1 cellular context compared by ENCODE assay signal in the genomic region with DNA sequence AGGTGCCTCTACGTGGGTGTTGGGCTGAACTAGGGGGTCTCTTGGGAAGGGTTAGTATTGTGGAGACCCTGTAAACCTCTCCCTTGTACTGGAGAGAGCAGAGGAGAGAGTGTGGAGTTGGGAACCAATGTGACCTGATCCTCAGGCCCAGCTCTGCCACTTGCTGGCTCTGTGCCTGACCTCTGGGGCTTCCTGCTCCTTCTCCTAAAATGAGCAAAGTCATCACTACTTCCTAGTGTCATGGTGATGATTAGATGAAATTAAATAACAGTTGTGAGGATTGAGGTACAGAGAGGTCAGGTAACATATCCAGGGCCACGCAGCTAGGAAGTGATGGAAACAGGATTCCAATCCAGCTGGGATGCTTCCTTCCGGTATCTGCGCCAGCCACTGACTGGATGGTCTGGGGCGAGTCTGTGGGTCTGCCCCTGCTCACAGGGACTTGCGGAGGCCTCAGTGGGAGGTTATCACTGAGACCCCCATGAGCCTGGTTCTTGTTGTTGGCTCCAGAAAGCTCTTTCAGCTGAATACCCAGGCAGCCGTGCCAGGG.
TF ChIP-seq lines count a peak whose summit lies in the region.

No MANE protein-coding gene starts in this region.

TF ChIP-seq in K562, 482 proteins besides CTCF, POLR2A, EP300 and RAD21 (continued from another document and continues in another):
- TF ChIP-seq SMAD1 (IDR thresholded peaks at IDR 0.05; ENCODE audit: low read depth, low read length, partially characterized antibody) (no peak), HMGN3 (IDR thresholded peaks at IDR 0.05; ENCODE audit: borderline replicate concordance, extremely low read depth, insufficient read length, low read depth, low read length) (no peak), NFYB (IDR thresholded peaks at IDR 0.05; ENCODE audit: extremely low read depth, insufficient read length) (no peak), ZNF12 (CRISPR knock-in tag; IDR thresholded peaks at IDR 0.05) (no peak), GABPB1 (CRISPR knock-in tag; IDR thresholded peaks at IDR 0.05) (no peak), ZNF668 (CRISPR knock-in tag; IDR thresholded peaks at IDR 0.05) (no peak), SRSF3 (IDR thresholded peaks at IDR 0.05; ENCODE audit: insufficient read depth, low read length) (no peak), MAFF (IDR thresholded peaks at IDR 0.05; ENCODE audit: low read length) (peak; percentile 32; the same call in 1 of the 2 replicates), MAFG (tag; conservative IDR thresholded peaks at IDR 0.05) (peak; percentile 79), ZNF316 (IDR thresholded peaks at IDR 0.05) (peak; percentile 92), POU5F1 (IDR thresholded peaks at IDR 0.05; ENCODE audit: borderline replicate concordance, low read depth, low read length, partially characterized antibody) (no peak), ZNF766 (CRISPR knock-in tag; conservative IDR thresholded peaks at IDR 0.05) (no peak), RBM22 (IDR thresholded peaks at IDR 0.05; ENCODE audit: low read depth, low read length, poor library complexity, severe bottlenecking) (no peak), GABPB2 (CRISPR knock-in tag; conservative IDR thresholded peaks at IDR 0.05) (no peak), MTA3 (IDR thresholded peaks at IDR 0.05; ENCODE audit: borderline replicate concordance) (no peak), ZNF212 (CRISPR knock-in tag; IDR thresholded peaks at IDR 0.05) (no peak), SREBF1 (IDR thresholded peaks at IDR 0.05; ENCODE audit: borderline replicate concordance, low read depth, low read length) (no peak), KAT8 (IDR thresholded peaks at IDR 0.05; ENCODE audit: low read depth) (no peak), STAG1 (CRISPR knock-in tag; IDR thresholded peaks at IDR 0.05; ENCODE audit: borderline replicate concordance) (no peak), POLR2AphosphoS5 (IDR thresholded peaks at IDR 0.05; ENCODE audit: control insufficient read depth, insufficient read depth, low read depth, low read length) (no peak)
- TF ChIP-seq, protein P1, sequence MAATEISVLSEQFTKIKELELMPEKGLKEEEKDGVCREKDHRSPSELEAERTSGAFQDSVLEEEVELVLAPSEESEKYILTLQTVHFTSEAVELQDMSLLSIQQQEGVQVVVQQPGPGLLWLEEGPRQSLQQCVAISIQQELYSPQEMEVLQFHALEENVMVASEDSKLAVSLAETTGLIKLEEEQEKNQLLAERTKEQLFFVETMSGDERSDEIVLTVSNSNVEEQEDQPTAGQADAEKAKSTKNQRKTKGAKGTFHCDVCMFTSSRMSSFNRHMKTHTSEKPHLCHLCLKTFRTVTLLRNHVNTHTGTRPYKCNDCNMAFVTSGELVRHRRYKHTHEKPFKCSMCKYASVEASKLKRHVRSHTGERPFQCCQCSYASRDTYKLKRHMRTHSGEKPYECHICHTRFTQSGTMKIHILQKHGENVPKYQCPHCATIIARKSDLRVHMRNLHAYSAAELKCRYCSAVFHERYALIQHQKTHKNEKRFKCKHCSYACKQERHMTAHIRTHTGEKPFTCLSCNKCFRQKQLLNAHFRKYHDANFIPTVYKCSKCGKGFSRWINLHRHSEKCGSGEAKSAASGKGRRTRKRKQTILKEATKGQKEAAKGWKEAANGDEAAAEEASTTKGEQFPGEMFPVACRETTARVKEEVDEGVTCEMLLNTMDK (IDR thresholded peaks at IDR 0.05; ENCODE audit: borderline replicate concordance, insufficient read depth, low read depth, low read length, poor library complexity, severe bottlenecking): no peak
- TF ChIP-seq, protein P2, sequence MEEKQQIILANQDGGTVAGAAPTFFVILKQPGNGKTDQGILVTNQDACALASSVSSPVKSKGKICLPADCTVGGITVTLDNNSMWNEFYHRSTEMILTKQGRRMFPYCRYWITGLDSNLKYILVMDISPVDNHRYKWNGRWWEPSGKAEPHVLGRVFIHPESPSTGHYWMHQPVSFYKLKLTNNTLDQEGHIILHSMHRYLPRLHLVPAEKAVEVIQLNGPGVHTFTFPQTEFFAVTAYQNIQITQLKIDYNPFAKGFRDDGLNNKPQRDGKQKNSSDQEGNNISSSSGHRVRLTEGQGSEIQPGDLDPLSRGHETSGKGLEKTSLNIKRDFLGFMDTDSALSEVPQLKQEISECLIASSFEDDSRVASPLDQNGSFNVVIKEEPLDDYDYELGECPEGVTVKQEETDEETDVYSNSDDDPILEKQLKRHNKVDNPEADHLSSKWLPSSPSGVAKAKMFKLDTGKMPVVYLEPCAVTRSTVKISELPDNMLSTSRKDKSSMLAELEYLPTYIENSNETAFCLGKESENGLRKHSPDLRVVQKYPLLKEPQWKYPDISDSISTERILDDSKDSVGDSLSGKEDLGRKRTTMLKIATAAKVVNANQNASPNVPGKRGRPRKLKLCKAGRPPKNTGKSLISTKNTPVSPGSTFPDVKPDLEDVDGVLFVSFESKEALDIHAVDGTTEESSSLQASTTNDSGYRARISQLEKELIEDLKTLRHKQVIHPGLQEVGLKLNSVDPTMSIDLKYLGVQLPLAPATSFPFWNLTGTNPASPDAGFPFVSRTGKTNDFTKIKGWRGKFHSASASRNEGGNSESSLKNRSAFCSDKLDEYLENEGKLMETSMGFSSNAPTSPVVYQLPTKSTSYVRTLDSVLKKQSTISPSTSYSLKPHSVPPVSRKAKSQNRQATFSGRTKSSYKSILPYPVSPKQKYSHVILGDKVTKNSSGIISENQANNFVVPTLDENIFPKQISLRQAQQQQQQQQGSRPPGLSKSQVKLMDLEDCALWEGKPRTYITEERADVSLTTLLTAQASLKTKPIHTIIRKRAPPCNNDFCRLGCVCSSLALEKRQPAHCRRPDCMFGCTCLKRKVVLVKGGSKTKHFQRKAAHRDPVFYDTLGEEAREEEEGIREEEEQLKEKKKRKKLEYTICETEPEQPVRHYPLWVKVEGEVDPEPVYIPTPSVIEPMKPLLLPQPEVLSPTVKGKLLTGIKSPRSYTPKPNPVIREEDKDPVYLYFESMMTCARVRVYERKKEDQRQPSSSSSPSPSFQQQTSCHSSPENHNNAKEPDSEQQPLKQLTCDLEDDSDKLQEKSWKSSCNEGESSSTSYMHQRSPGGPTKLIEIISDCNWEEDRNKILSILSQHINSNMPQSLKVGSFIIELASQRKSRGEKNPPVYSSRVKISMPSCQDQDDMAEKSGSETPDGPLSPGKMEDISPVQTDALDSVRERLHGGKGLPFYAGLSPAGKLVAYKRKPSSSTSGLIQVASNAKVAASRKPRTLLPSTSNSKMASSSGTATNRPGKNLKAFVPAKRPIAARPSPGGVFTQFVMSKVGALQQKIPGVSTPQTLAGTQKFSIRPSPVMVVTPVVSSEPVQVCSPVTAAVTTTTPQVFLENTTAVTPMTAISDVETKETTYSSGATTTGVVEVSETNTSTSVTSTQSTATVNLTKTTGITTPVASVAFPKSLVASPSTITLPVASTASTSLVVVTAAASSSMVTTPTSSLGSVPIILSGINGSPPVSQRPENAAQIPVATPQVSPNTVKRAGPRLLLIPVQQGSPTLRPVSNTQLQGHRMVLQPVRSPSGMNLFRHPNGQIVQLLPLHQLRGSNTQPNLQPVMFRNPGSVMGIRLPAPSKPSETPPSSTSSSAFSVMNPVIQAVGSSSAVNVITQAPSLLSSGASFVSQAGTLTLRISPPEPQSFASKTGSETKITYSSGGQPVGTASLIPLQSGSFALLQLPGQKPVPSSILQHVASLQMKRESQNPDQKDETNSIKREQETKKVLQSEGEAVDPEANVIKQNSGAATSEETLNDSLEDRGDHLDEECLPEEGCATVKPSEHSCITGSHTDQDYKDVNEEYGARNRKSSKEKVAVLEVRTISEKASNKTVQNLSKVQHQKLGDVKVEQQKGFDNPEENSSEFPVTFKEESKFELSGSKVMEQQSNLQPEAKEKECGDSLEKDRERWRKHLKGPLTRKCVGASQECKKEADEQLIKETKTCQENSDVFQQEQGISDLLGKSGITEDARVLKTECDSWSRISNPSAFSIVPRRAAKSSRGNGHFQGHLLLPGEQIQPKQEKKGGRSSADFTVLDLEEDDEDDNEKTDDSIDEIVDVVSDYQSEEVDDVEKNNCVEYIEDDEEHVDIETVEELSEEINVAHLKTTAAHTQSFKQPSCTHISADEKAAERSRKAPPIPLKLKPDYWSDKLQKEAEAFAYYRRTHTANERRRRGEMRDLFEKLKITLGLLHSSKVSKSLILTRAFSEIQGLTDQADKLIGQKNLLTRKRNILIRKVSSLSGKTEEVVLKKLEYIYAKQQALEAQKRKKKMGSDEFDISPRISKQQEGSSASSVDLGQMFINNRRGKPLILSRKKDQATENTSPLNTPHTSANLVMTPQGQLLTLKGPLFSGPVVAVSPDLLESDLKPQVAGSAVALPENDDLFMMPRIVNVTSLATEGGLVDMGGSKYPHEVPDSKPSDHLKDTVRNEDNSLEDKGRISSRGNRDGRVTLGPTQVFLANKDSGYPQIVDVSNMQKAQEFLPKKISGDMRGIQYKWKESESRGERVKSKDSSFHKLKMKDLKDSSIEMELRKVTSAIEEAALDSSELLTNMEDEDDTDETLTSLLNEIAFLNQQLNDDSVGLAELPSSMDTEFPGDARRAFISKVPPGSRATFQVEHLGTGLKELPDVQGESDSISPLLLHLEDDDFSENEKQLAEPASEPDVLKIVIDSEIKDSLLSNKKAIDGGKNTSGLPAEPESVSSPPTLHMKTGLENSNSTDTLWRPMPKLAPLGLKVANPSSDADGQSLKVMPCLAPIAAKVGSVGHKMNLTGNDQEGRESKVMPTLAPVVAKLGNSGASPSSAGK (IDR thresholded peaks at IDR 0.05): no peak
- TF ChIP-seq, protein P3, sequence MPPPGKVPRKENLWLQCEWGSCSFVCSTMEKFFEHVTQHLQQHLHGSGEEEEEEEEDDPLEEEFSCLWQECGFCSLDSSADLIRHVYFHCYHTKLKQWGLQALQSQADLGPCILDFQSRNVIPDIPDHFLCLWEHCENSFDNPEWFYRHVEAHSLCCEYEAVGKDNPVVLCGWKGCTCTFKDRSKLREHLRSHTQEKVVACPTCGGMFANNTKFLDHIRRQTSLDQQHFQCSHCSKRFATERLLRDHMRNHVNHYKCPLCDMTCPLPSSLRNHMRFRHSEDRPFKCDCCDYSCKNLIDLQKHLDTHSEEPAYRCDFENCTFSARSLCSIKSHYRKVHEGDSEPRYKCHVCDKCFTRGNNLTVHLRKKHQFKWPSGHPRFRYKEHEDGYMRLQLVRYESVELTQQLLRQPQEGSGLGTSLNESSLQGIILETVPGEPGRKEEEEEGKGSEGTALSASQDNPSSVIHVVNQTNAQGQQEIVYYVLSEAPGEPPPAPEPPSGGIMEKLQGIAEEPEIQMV (tag; conservative IDR thresholded peaks at IDR 0.05; ENCODE audit: low read depth): no peak
- TF ChIP-seq, protein P4, sequence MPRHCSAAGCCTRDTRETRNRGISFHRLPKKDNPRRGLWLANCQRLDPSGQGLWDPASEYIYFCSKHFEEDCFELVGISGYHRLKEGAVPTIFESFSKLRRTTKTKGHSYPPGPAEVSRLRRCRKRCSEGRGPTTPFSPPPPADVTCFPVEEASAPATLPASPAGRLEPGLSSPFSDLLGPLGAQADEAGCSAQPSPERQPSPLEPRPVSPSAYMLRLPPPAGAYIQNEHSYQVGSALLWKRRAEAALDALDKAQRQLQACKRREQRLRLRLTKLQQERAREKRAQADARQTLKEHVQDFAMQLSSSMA (CRISPR knock-in tag; IDR thresholded peaks at IDR 0.05): no peak
- TF ChIP-seq, protein P5, sequence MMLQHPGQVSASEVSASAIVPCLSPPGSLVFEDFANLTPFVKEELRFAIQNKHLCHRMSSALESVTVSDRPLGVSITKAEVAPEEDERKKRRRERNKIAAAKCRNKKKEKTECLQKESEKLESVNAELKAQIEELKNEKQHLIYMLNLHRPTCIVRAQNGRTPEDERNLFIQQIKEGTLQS (IDR thresholded peaks at IDR 0.05): no peak
- TF ChIP-seq, protein P5 (CRISPR knock-in tag; conservative IDR thresholded peaks at IDR 0.05): no peak
- TF ChIP-seq, protein P6, sequence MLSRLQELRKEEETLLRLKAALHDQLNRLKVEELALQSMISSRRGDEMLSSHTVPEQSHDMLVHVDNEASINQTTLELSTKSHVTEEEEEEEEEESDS (CRISPR knock-in tag; IDR thresholded peaks at IDR 0.05): no peak
- TF ChIP-seq, protein P7, sequence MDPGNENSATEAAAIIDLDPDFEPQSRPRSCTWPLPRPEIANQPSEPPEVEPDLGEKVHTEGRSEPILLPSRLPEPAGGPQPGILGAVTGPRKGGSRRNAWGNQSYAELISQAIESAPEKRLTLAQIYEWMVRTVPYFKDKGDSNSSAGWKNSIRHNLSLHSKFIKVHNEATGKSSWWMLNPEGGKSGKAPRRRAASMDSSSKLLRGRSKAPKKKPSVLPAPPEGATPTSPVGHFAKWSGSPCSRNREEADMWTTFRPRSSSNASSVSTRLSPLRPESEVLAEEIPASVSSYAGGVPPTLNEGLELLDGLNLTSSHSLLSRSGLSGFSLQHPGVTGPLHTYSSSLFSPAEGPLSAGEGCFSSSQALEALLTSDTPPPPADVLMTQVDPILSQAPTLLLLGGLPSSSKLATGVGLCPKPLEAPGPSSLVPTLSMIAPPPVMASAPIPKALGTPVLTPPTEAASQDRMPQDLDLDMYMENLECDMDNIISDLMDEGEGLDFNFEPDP (CRISPR knock-in tag; IDR thresholded peaks at IDR 0.05): no peak
- TF ChIP-seq, protein P8, sequence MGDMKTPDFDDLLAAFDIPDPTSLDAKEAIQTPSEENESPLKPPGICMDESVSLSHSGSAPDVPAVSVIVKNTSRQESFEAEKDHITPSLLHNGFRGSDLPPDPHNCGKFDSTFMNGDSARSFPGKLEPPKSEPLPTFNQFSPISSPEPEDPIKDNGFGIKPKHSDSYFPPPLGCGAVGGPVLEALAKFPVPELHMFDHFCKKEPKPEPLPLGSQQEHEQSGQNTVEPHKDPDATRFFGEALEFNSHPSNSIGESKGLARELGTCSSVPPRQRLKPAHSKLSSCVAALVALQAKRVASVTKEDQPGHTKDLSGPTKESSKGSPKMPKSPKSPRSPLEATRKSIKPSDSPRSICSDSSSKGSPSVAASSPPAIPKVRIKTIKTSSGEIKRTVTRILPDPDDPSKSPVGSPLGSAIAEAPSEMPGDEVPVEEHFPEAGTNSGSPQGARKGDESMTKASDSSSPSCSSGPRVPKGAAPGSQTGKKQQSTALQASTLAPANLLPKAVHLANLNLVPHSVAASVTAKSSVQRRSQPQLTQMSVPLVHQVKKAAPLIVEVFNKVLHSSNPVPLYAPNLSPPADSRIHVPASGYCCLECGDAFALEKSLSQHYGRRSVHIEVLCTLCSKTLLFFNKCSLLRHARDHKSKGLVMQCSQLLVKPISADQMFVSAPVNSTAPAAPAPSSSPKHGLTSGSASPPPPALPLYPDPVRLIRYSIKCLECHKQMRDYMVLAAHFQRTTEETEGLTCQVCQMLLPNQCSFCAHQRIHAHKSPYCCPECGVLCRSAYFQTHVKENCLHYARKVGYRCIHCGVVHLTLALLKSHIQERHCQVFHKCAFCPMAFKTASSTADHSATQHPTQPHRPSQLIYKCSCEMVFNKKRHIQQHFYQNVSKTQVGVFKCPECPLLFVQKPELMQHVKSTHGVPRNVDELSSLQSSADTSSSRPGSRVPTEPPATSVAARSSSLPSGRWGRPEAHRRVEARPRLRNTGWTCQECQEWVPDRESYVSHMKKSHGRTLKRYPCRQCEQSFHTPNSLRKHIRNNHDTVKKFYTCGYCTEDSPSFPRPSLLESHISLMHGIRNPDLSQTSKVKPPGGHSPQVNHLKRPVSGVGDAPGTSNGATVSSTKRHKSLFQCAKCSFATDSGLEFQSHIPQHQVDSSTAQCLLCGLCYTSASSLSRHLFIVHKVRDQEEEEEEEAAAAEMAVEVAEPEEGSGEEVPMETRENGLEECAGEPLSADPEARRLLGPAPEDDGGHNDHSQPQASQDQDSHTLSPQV (IDR thresholded peaks at IDR 0.05): peak; percentile 49; the same call in 1 of the 2 replicates
